Comparison of ENCODE assay signal across 1 cellular context in genomic region chr22:42924436-42924835, GRCh38.
TF ChIP-seq lines count a peak whose summit lies in the region.

No MANE protein-coding gene starts in this region.

TF ChIP-seq in GM23338, 12 proteins besides CTCF, POLR2A, EP300 and RAD21:
- TF ChIP-seq ZNF462 (CRISPR knock-in tag; IDR thresholded peaks at IDR 0.05) (no peak), CREB1 (CRISPR knock-in tag; IDR thresholded peaks at IDR 0.05; ENCODE audit: low read depth) (no peak), NANOG (IDR thresholded peaks at IDR 0.05; ENCODE audit: borderline replicate concordance) (no peak), STAT1 (IDR thresholded peaks at IDR 0.05; ENCODE audit: unreplicated experiment) (no peak), ZNF114 (CRISPR knock-in tag; IDR thresholded peaks at IDR 0.05) (no peak), ZNF331 (CRISPR knock-in tag; IDR thresholded peaks at IDR 0.05; ENCODE audit: low read depth) (no peak), EZH2 (IDR thresholded peaks at IDR 0.05; ENCODE audit: low read depth, unreplicated experiment) (no peak), JUNB (IDR thresholded peaks at IDR 0.05; ENCODE audit: unreplicated experiment) (no peak), EZH2phosphoT487 (IDR thresholded peaks at IDR 0.05; ENCODE audit: unreplicated experiment) (no peak), POLR2AphosphoS5 (IDR thresholded peaks at IDR 0.05; ENCODE audit: low read depth) (no peak), REST (IDR thresholded peaks at IDR 0.05; ENCODE audit: unreplicated experiment) (no peak)
- TF ChIP-seq, protein P1, sequence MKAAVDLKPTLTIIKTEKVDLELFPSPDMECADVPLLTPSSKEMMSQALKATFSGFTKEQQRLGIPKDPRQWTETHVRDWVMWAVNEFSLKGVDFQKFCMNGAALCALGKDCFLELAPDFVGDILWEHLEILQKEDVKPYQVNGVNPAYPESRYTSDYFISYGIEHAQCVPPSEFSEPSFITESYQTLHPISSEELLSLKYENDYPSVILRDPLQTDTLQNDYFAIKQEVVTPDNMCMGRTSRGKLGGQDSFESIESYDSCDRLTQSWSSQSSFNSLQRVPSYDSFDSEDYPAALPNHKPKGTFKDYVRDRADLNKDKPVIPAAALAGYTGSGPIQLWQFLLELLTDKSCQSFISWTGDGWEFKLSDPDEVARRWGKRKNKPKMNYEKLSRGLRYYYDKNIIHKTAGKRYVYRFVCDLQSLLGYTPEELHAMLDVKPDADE (IDR thresholded peaks at IDR 0.05) = no peak
TF ChIP-seq in GM23338: peak in this region for 0.
